In genomic region chr12:115752913-115753726, GRCh38 we compare ENCODE assay signal across 8 cellular contexts.
DNase-seq lines count a peak whose midpoint lies in the region; ATAC-seq, FAIRE-seq and TF ChIP-seq lines count a peak whose summit lies in the region.

No MANE protein-coding gene starts in this region.

- no peak for ATAC-seq in GM21529 (IDR thresholded peaks at IDR 0.05; ENCODE audit: unreplicated experiment)

- no peak overlapping the region for H3K4me3 ChIP-seq in bronchial epithelial cell (ENCODE audit: low read depth, low read length)
- H3K4me3 ChIP-seq in kidney epithelial cell (ENCODE audit: low read depth, low read length): no peak overlapping the region
- H3K4me3 ChIP-seq in tibial nerve: no peak overlapping the region

- TF ChIP-seq POLR2A in tibial nerve (IDR thresholded peaks at IDR 0.05): no peak

- 58 to 63% methylated on average over 5 of the region's 5 CpGs for WGBS in tibial nerve, 2 donors

- DNase-seq in COLO829 (ENCODE audit: low spot score) (peak; percentile 70), HCEC 1CT (peak; percentile 46), NCI-H69 (lab: John Stamatoyannopoulos, UW) (peak; percentile 56), bronchial epithelial cell (ENCODE audit: low read depth) (peak; percentile 45), kidney epithelial cell (ENCODE audit: low read depth) (no peak), tibial nerve (ENCODE audit: low spot score in 2 of 2) (peak in 1 of 2 donors; percentile 75)
- no peak for DNase-seq in activated CD4-positive, CD25-positive, alpha-beta regulatory T cell (lab: John Stamatoyannopoulos, UW)

- H3K36me3 ChIP-seq in bronchial epithelial cell (ENCODE audit: control insufficient read depth, insufficient read depth, low read length) (no peaks in the 10 kb centered on the region), kidney epithelial cell (ENCODE audit: control insufficient read depth, insufficient read depth, low read length) (no peaks in the 10 kb centered on the region), tibial nerve (no peaks in the 10 kb centered on the region)

- no peak for FAIRE-seq in bronchial epithelial cell (lab: Jason Lieb, UNC)

- peaks cover 1% of the 10 kb centered on the region for H3K27me3 ChIP-seq in bronchial epithelial cell (ENCODE audit: control insufficient read depth, insufficient read depth, low read length)
- H3K27me3 ChIP-seq in kidney epithelial cell (ENCODE audit: control insufficient read depth, insufficient read depth, low read length): no peaks in the 10 kb centered on the region
- H3K27me3 ChIP-seq in tibial nerve: peaks cover 0 to 4% of the 10 kb centered on the region in 2 donors

- H3K27ac ChIP-seq in tibial nerve: no peak overlapping the region

- peak in 1 of 2 donors; percentile 29 for TF ChIP-seq EP300 in tibial nerve (IDR thresholded peaks at IDR 0.05)

- peaks cover 0 to 17% (median 4%) of the 10 kb centered on the region in 4 donors for H3K4me1 ChIP-seq in tibial nerve

- H3K9me3 ChIP-seq in tibial nerve: no peaks in the 10 kb centered on the region

- peak; percentile 62 for TF ChIP-seq CTCF in bronchial epithelial cell (IDR thresholded peaks at IDR 0.05; ENCODE audit: insufficient read depth, low read length, severe bottlenecking)
- peak; percentile 65 for TF ChIP-seq CTCF in kidney epithelial cell (IDR thresholded peaks at IDR 0.05; ENCODE audit: insufficient read depth, low read length, poor library complexity, severe bottlenecking)
- TF ChIP-seq CTCF in tibial nerve (IDR thresholded peaks at IDR 0.05): peak; percentile 42 to 81 (median 48)

Comparison
In these comparisons a context has a peak if more than half of its experiments do, and no peak if none do; other contexts are left out.
1. DNase-seq: peak in COLO829 (single experiment), HCEC 1CT (single experiment), NCI-H69 (single experiment) and bronchial epithelial cell (single experiment); none in kidney epithelial cell (single experiment) and activated CD4-positive, CD25-positive, alpha-beta regulatory T cell (0 of 4).
2. Peak in every context shown above with its lines, with median percentiles within 50 percentile points of each other: CTCF ChIP-seq.